In the genomic region with DNA sequence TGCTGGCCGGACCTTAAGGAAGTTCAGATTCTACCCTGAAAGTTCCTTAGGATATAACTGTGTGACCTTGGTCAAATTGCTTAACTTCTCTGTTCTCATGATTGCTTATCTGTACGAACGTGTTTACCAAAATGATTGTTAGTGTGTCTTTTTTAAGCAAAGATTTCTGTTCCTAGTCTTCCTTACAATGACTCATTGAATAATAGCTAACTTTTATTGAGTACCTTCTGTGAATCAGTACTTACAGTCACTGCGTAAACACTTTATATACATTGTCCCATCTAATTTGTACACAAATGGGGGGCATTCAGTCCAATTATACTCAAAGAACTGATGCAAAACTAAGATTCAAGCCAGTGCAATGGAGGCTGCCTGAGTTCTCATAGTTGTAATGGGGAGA, we compare ENCODE assay signal across 1 cellular context.
A peak's percentile ranks its signal among the peaks of the same experiment; 100 is the strongest.
TF ChIP-seq lines count a peak whose summit lies in the region.

No MANE protein-coding gene starts in this region.

TF ChIP-seq in IMR-90, 13 proteins besides CTCF, POLR2A, EP300 and RAD21:
- TF ChIP-seq MAZ (IDR thresholded peaks at IDR 0.05; ENCODE audit: borderline replicate concordance, low read depth, low read length) (no peak), CHD1 (IDR thresholded peaks at IDR 0.05; ENCODE audit: low read depth, low read length) (no peak), RFX5 (IDR thresholded peaks at IDR 0.05; ENCODE audit: low read depth, low read length) (no peak), CEBPB (IDR thresholded peaks at IDR 0.05; ENCODE audit: low read depth, low read length) (no peak), FOS (IDR thresholded peaks at IDR 0.05; ENCODE audit: low read depth, low read length) (0 out of 2 replicates have a peak, but pooled peaks have one; percentile 20), RCOR1 (IDR thresholded peaks at IDR 0.05; ENCODE audit: insufficient replicate concordance, low read length) (no peak)
- TF ChIP-seq, protein P1, sequence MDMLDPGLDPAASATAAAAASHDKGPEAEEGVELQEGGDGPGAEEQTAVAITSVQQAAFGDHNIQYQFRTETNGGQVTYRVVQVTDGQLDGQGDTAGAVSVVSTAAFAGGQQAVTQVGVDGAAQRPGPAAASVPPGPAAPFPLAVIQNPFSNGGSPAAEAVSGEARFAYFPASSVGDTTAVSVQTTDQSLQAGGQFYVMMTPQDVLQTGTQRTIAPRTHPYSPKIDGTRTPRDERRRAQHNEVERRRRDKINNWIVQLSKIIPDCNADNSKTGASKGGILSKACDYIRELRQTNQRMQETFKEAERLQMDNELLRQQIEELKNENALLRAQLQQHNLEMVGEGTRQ (IDR thresholded peaks at IDR 0.05; ENCODE audit: low read depth, low read length), result no peak
